In genomic region chr19:508204-509150, GRCh38 we compare ENCODE assay signal across 7 cellular contexts. TPM values are rescaled to one million over a fixed set of nuclear protein-coding genes. Genes with fewer than 3 reads are reported as not detected.
DNase-seq lines count a peak whose midpoint lies in the region; ATAC-seq, FAIRE-seq and TF ChIP-seq lines count a peak whose summit lies in the region.

No MANE protein-coding gene starts in this region.

- no peaks in the 10 kb centered on the region for H3K27me3 Mint-ChIP-seq in activated CD4-positive, alpha-beta memory T cell treated with anti-CD3 and anti-CD28 coated beads, Interleukin-2, amount 10 ng/mL, durations not matched to agents 7 days and 5 days

- H3K9me3 ChIP-seq in iPS-15b (ENCODE audit: control insufficient read depth, insufficient read depth, low read length), result no peaks in the 10 kb centered on the region

- H3K27ac Mint-ChIP-seq in activated CD4-positive, alpha-beta memory T cell treated with anti-CD3 and anti-CD28 coated beads, Interleukin-2, amount 10 ng/mL, durations not matched to agents 7 days and 5 days, result peak overlapping the region; percentile 98
- peak overlapping the region; percentile 100 for H3K27ac Mint-ChIP-seq in stimulated activated effector memory CD8-positive, alpha-beta T cell treated with anti-CD3 and anti-CD28 coated beads, Interleukin-12 subunit alpha, Interleukin-12 subunit beta, amount 100 ng/mL, for 72 hours

- peaks cover 53% of the 10 kb centered on the region for H3K4me1 Mint-ChIP-seq in activated CD4-positive, alpha-beta memory T cell treated with anti-CD3 and anti-CD28 coated beads, Interleukin-2, amount 10 ng/mL, durations not matched to agents 7 days and 5 days
- H3K4me1 Mint-ChIP-seq in stimulated activated effector memory CD8-positive, alpha-beta T cell treated with anti-CD3 and anti-CD28 coated beads, Interleukin-12 subunit alpha, Interleukin-12 subunit beta, amount 100 ng/mL, for 72 hours, result peaks cover 44% of the 10 kb centered on the region

- no peak overlapping the region for H3K9ac ChIP-seq in iPS-15b (ENCODE audit: low read depth, low read length)

- peaks cover 3% of the 10 kb centered on the region for H3K36me3 ChIP-seq in iPS-15b (ENCODE audit: control insufficient read depth, insufficient read depth, low read length)

- no peak for TF ChIP-seq CTCF in HFF-Myc (IDR thresholded peaks at IDR 0.05; ENCODE audit: low read depth, low read length, missing control alignments)

- peaks cover 12% of the 10 kb centered on the region for H3K36me3 Mint-ChIP-seq in activated CD4-positive, alpha-beta memory T cell treated with anti-CD3 and anti-CD28 coated beads, Interleukin-2, amount 10 ng/mL, durations not matched to agents 7 days and 5 days (ENCODE audit: low read depth)
- peaks cover 32% of the 10 kb centered on the region for H3K36me3 Mint-ChIP-seq in stimulated activated effector memory CD8-positive, alpha-beta T cell treated with anti-CD3 and anti-CD28 coated beads, Interleukin-12 subunit alpha, Interleukin-12 subunit beta, amount 100 ng/mL, for 72 hours

- H3K4me3 ChIP-seq in HFF-Myc (replicated peaks; ENCODE audit: low read depth, low read length) (peak overlapping the region; percentile 59), iPS-15b (ENCODE audit: low read depth, low read length) (peak overlapping the region; percentile 74)

- peak overlapping the region; percentile 81 for H3K4me3 Mint-ChIP-seq in activated CD4-positive, alpha-beta memory T cell treated with anti-CD3 and anti-CD28 coated beads, Interleukin-2, amount 10 ng/mL, durations not matched to agents 7 days and 5 days
- peak overlapping the region; percentile 91 for H3K4me3 Mint-ChIP-seq in stimulated activated effector memory CD8-positive, alpha-beta T cell treated with anti-CD3 and anti-CD28 coated beads, Interleukin-12 subunit alpha, Interleukin-12 subunit beta, amount 100 ng/mL, for 72 hours

- intact Hi-C loops in left colon (cut with DNase I, micrococcal nuclease), result no loop called here

- POLR2A ChIA-PET in activated CD4-positive, alpha-beta memory T cell treated with anti-CD3 and anti-CD28 coated beads, Interleukin-2, amount 10 ng/mL, durations not matched to agents 7 days and 5 days (lab: Charles Lee), result interaction anchor here (1.0 to 2.6 kb wide), 3 partner anchors 20 to 152 kb away, joined by 3 to 44 read pairs (median 3); no protein-coding TSS in a partner anchor

- ATAC-seq in stimulated activated effector memory CD8-positive, alpha-beta T cell treated with anti-CD3 and anti-CD28 coated beads, Interleukin-12 subunit alpha, Interleukin-12 subunit beta, amount 100 ng/mL, for 72 hours, result no peak
- no peak for ATAC-seq in left colon

- CTCF ChIA-PET in activated CD4-positive, alpha-beta memory T cell treated with anti-CD3 and anti-CD28 coated beads, Interleukin-2, amount 10 ng/mL, durations not matched to agents 7 days and 5 days (lab: Charles Lee), result no interaction called here

- FAIRE-seq in frontal cortex (lab: Jason Lieb, UNC), result no peak

- peaks cover 7% of the 10 kb centered on the region for H3K27me3 ChIP-seq in iPS-15b (ENCODE audit: control insufficient read depth, insufficient read depth, low read length)

- DNase-seq in HFF-Myc (ENCODE audit: extremely low read depth, low read depth), result no peak
- no peak for DNase-seq in activated CD4-positive, alpha-beta memory T cell treated with anti-CD3 and anti-CD28 coated beads, Interleukin-2, amount 10 ng/mL, durations not matched to agents 7 days and 5 days
- no peak for DNase-seq in stimulated activated effector memory CD8-positive, alpha-beta T cell treated with anti-CD3 and anti-CD28 coated beads, Interleukin-12 subunit alpha, Interleukin-12 subunit beta, amount 100 ng/mL, for 72 hours (ENCODE audit: low spot score in 2 of 2)
- no peak for DNase-seq in left colon
- DNase-seq in NAMALWA (ENCODE audit: low spot score), result no peak
- no peak for DNase-seq in frontal cortex (ENCODE audit: low spot score in 2 of 2)

- peaks cover 5% of the 10 kb centered on the region for H3K4me1 ChIP-seq in iPS-15b (ENCODE audit: control insufficient read depth, insufficient read depth, low read length)

- H3K9me3 Mint-ChIP-seq in activated CD4-positive, alpha-beta memory T cell treated with anti-CD3 and anti-CD28 coated beads, Interleukin-2, amount 10 ng/mL, durations not matched to agents 7 days and 5 days, result no peaks in the 10 kb centered on the region
- H3K9me3 Mint-ChIP-seq in stimulated activated effector memory CD8-positive, alpha-beta T cell treated with anti-CD3 and anti-CD28 coated beads, Interleukin-12 subunit alpha, Interleukin-12 subunit beta, amount 100 ng/mL, for 72 hours, result no peaks in the 10 kb centered on the region

RNA-seq across cellular contexts. Expression of gene TPGS1, which starts 1.2 kb away (rescaled TPM):
- 10 to 100 TPM; 22.9 to 24.0 TPM for total RNA-seq in activated CD4-positive, alpha-beta memory T cell treated with anti-CD3 and anti-CD28 coated beads, Interleukin-2, amount 10 ng/mL, durations not matched to agents 7 days and 5 days
- total RNA-seq in left colon (10 to 100 TPM; 17.4 to 19.9 TPM), frontal cortex (26.1 TPM)

RNA-seq across cellular contexts. Expression of gene MADCAM1, which starts 12.2 kb away (rescaled TPM):
- total RNA-seq in activated CD4-positive, alpha-beta memory T cell treated with anti-CD3 and anti-CD28 coated beads, Interleukin-2, amount 10 ng/mL, durations not matched to agents 7 days and 5 days, result under 1 TPM; 0.78 to 0.81 TPM
- total RNA-seq in left colon (1 to 10 TPM; 3.1 to 5.9 TPM), frontal cortex (1.2 TPM)

RNA-seq across cellular contexts. Expression of gene CDC34, which starts 23.1 kb away (rescaled TPM):
- total RNA-seq in activated CD4-positive, alpha-beta memory T cell treated with anti-CD3 and anti-CD28 coated beads, Interleukin-2, amount 10 ng/mL, durations not matched to agents 7 days and 5 days, result 10 to 100 TPM; 50.3 to 50.4 TPM
- total RNA-seq in left colon, result 10 to 100 TPM; 62.4 to 67.6 TPM
- total RNA-seq in frontal cortex, result 55.4 TPM

RNA-seq across cellular contexts. Expression of gene GZMM, which starts 35.4 kb away (rescaled TPM):
- total RNA-seq in activated CD4-positive, alpha-beta memory T cell treated with anti-CD3 and anti-CD28 coated beads, Interleukin-2, amount 10 ng/mL, durations not matched to agents 7 days and 5 days, result 10 to 100 TPM; 45.1 to 45.2 TPM
- under 1 TPM in 1 of 2 donors, not detected in 1; 0.67 TPM for total RNA-seq in left colon
- 0.41 TPM for total RNA-seq in frontal cortex

RNA-seq across cellular contexts. Expression of gene SHC2, which starts 47.6 kb away (rescaled TPM):
- not detected for total RNA-seq in activated CD4-positive, alpha-beta memory T cell treated with anti-CD3 and anti-CD28 coated beads, Interleukin-2, amount 10 ng/mL, durations not matched to agents 7 days and 5 days
- total RNA-seq in left colon, result 1 to 10 TPM; 4.7 to 9.4 TPM
- total RNA-seq in frontal cortex, result 9.8 TPM
